9 cellular contexts compared by ENCODE assay signal in genomic region chr18:23528580-23529472, GRCh38. TPM values are rescaled to one million over a fixed set of nuclear protein-coding genes. Genes with fewer than 3 reads are reported as not detected.
A peak's percentile ranks its signal among the peaks of the same experiment; 100 is the strongest.
DNase-seq lines count a peak whose midpoint lies in the region; TF ChIP-seq lines count a peak whose summit lies in the region.
"Had no signal": no experiment of that assay in that cellular context is flagged by ENCODE, and none has a peak within 500 bp of the region (broad histone marks: within the 10 kb centered on the region; RNA-seq: fewer than 3 reads in every experiment).

No MANE protein-coding gene starts in this region.

- DNase-seq in AG09319 (ENCODE audit: extremely low read depth, low read depth) (peak; percentile 29), LHCN-M2 (ENCODE audit: low read depth) (peak; percentile 91), colonic mucosa (peak; percentile 39), mesendoderm (peak; percentile 15), Peyer's patch (no peak), GM19238 (ENCODE audit: insufficient read length, low spot score) (no peak), ureter (ENCODE audit: low spot score) (no peak)
- DNase-seq in stimulated activated naive CD4-positive, alpha-beta T cell treated with Interleukin-2 at 50 U/mL for 16 hours (lab: John Stamatoyannopoulos, UW): no peak
- DNase-seq: NCI-H1105 had no signal

- no peak overlapping the region for H3K27ac ChIP-seq in colonic mucosa
- H3K27ac ChIP-seq in mesendoderm (ENCODE audit: low read depth, low read length): no peak overlapping the region
- H3K27ac ChIP-seq in Peyer's patch: peak overlapping the region in 1 of 4 donors; percentile 35

- no peak overlapping the region for H2AK5ac ChIP-seq in mesendoderm (ENCODE audit: low read length)

- no peak overlapping the region for H3K4me2 ChIP-seq in mesendoderm (ENCODE audit: low read length)

- H3K18ac ChIP-seq in mesendoderm (ENCODE audit: low read length): no peak overlapping the region

- H3K23ac ChIP-seq in mesendoderm (ENCODE audit: low read length): no peak overlapping the region

- H3K79me2 ChIP-seq in mesendoderm (ENCODE audit: control insufficient read depth, insufficient read depth, low read length): no peaks in the 10 kb centered on the region

- H3K4me3 ChIP-seq in colonic mucosa (no peak overlapping the region), mesendoderm (ENCODE audit: low read length) (no peak overlapping the region), Peyer's patch (no peak overlapping the region)

- H2BK120ac ChIP-seq in mesendoderm (ENCODE audit: low read depth, low read length): no peak overlapping the region

- no peak overlapping the region for H3K56ac ChIP-seq in mesendoderm (ENCODE audit: low read length)

- H3K36me3 ChIP-seq in colonic mucosa (peaks cover 13% of the 10 kb centered on the region), mesendoderm (ENCODE audit: control insufficient read depth, insufficient read depth, low read length) (peaks cover 12% of the 10 kb centered on the region), Peyer's patch (peaks cover 0 to 99% (median 5%) of the 10 kb centered on the region in 3 donors)

- TF ChIP-seq CTCF in AG09319 (IDR thresholded peaks at IDR 0.05; ENCODE audit: low read depth, low read length): no peak
- no peak for TF ChIP-seq CTCF in colonic mucosa (IDR thresholded peaks at IDR 0.05)
- no peak for TF ChIP-seq CTCF in Peyer's patch (IDR thresholded peaks at IDR 0.05)

- H4K8ac ChIP-seq in mesendoderm (ENCODE audit: low read depth, low read length): no peak overlapping the region

- H3K9ac ChIP-seq in colonic mucosa (ENCODE audit: low read depth in 2 of 2, low read length in 2 of 2) (no peak overlapping the region), mesendoderm (ENCODE audit: low read length) (no peak overlapping the region)

- H3K9me3 ChIP-seq in colonic mucosa: no peaks in the 10 kb centered on the region
- no peaks in the 10 kb centered on the region for H3K9me3 ChIP-seq in Peyer's patch

- H2BK5ac ChIP-seq in mesendoderm (ENCODE audit: low read length): no peak overlapping the region

- no CpG with 5 or more reads among the region's 20 CpGs for WGBS in mesendoderm (ENCODE audit: extremely low coverage, insufficient coverage, low lambda C conversion rate)

- H2BK15ac ChIP-seq in mesendoderm (replicated peaks; ENCODE audit: low read depth): no peak overlapping the region

- no peaks in the 10 kb centered on the region for H3K79me1 ChIP-seq in mesendoderm (ENCODE audit: low read length)

- H3K4ac ChIP-seq in mesendoderm (ENCODE audit: low read depth, low read length): no peak overlapping the region

- H3K27me3 ChIP-seq in colonic mucosa: no peaks in the 10 kb centered on the region
- no peaks in the 10 kb centered on the region for H3K27me3 ChIP-seq in mesendoderm (ENCODE audit: insufficient read depth, low read length, poor library complexity)
- no peaks in the 10 kb centered on the region for H3K27me3 ChIP-seq in Peyer's patch

- H4K5ac ChIP-seq in mesendoderm (ENCODE audit: low read length): no peak overlapping the region

- intact Hi-C loops in colonic mucosa (cut with DNase I): no loop called here

- no peak for TF ChIP-seq POLR2A in Peyer's patch (IDR thresholded peaks at IDR 0.05)

- H3K4me1 ChIP-seq in colonic mucosa (no peaks in the 10 kb centered on the region), mesendoderm (ENCODE audit: control insufficient read depth, low read depth, low read length) (no peaks in the 10 kb centered on the region), Peyer's patch (no peaks in the 10 kb centered on the region)

RNA-seq across cellular contexts. Expression of gene RMC1, which starts 25.5 kb away (rescaled TPM):
- 24.5 and 27.4 TPM in 2 replicates for total RNA-seq in LHCN-M2 (2014; rRNA removed)
- 16.1 TPM for polyA plus RNA-seq in LHCN-M2 (2012)
- 10 to 100 TPM; 28.4 to 34.9 TPM for total RNA-seq in colonic mucosa
- 15.7 TPM for polyA plus RNA-seq in mesendoderm (2013, experiment 1 of 2)
- polyA plus RNA-seq in mesendoderm (2013, experiment 2 of 2): 16.1 TPM
- 10 to 100 TPM; 15.7 to 42.2 (median 33.9) TPM for total RNA-seq in Peyer's patch
- 27.5 TPM for total RNA-seq in ureter

RNA-seq across cellular contexts. Expression of gene NPC1, which starts 57.5 kb away (rescaled TPM):
- total RNA-seq in LHCN-M2 (2014; rRNA removed) (63.1 and 71.8 TPM in 2 replicates), colonic mucosa (10 to 100 TPM; 29.9 to 32.3 TPM), Peyer's patch (10 to 100 TPM; 62.7 to 80.1 (median 71.3) TPM), ureter (42.0 TPM)
- 19.9 TPM for polyA plus RNA-seq in LHCN-M2 (2012)
- polyA plus RNA-seq in mesendoderm (2013, experiment 1 of 2): 30.5 TPM
- 29.1 TPM for polyA plus RNA-seq in mesendoderm (2013, experiment 2 of 2)

Comparison
In these comparisons a context has a peak if more than half of its experiments do, and no peak if none do; other contexts are left out.
1. DNase-seq: peak in AG09319 (single experiment), LHCN-M2 (single experiment), colonic mucosa (single experiment) and mesendoderm (single experiment); none in stimulated activated naive CD4-positive, alpha-beta T cell treated with Interleukin-2 at 50 U/mL for 16 hours (single experiment), Peyer's patch (0 of 3), GM19238 (single experiment) and ureter (single experiment).